29 cellular contexts compared by ENCODE assay signal in the genomic region with DNA sequence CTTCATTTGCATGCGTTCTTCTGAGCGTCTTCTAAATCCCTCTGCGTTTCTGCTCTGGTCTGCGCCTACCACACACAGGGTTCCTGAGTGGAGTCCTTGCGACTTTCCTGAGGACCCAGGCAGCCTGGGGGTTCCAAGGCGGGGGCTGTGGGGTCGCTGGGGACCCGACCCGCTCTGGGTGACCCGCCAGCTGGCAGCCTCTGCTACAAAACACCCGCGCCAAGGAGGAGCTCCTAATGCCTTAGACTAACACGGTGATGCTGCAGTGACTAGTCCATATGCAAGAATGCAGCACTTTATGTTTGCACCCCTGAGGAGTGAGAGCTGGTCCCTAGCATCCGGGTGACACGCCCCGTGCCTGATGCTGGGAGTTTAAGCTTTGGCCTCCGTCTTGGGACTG.
"Had no signal": no experiment of that assay in that cellular context is flagged by ENCODE, and none has a peak within 500 bp of the region (broad histone marks: within the 10 kb centered on the region; RNA-seq: fewer than 3 reads in every experiment).

No MANE protein-coding gene starts in this region.

- H3K9me3 Mint-ChIP-seq: natural killer cell treated with Interleukin-12 subunit alpha and Interleukin-12 subunit beta and Interleukin-15 and Interleukin-18, amount 100 ng/mL, for 72 hours; stimulated activated memory B cell treated with anti-CD40 and anti-IgM and Interleukin-4, amounts not matched to agents 10 μg/mL and 1 μg/mL and 100 μg/mL, for 72 hours; stimulated activated naive CD8-positive, alpha-beta T cell treated with anti-CD3 and anti-CD28 coated beads, Interleukin-15, amount 100 ng/mL, for 72 hours had no signal

- H3K4me1 ChIP-seq: pancreas, psoas muscle, right lobe of liver, sigmoid colon, suprapubic skin, testis, tibial artery, upper lobe of right lung, vagina had no signal

- H3K36me3 ChIP-seq: pancreas, right lobe of liver, sigmoid colon, suprapubic skin, tibial artery, upper lobe of right lung, vagina had no signal

- H3K36me3 Mint-ChIP-seq: naive B cell; naive thymus-derived CD8-positive, alpha-beta T cell; natural killer cell treated with Interleukin-12 subunit alpha and Interleukin-12 subunit beta and Interleukin-15 and Interleukin-18, amount 100 ng/mL, for 72 hours; stimulated activated memory B cell treated with anti-CD40 and anti-IgM and Interleukin-4, amounts not matched to agents 10 μg/mL and 1 μg/mL and 100 μg/mL, for 72 hours had no signal

- H3K4me1 Mint-ChIP-seq: naive B cell; naive thymus-derived CD8-positive, alpha-beta T cell; nephron progenitor cell; stimulated activated memory B cell treated with anti-CD40 and anti-IgM and Interleukin-4, amounts not matched to agents 10 μg/mL and 1 μg/mL and 100 μg/mL, for 72 hours; stimulated activated naive CD8-positive, alpha-beta T cell treated with anti-CD3 and anti-CD28 coated beads, Interleukin-15, amount 100 ng/mL, for 72 hours had no signal

- H3K27me3 Mint-ChIP-seq: naive B cell; natural killer cell treated with Interleukin-12 subunit alpha and Interleukin-12 subunit beta and Interleukin-15 and Interleukin-18, amount 100 ng/mL, for 72 hours; stimulated activated memory B cell treated with anti-CD40 and anti-IgM and Interleukin-4, amounts not matched to agents 10 μg/mL and 1 μg/mL and 100 μg/mL, for 72 hours; stimulated activated naive CD8-positive, alpha-beta T cell treated with anti-CD3 and anti-CD28 coated beads, Interleukin-15, amount 100 ng/mL, for 72 hours had no signal

- DNase-seq: naive B cell; naive thymus-derived CD8-positive, alpha-beta T cell; nephron progenitor cell; occipital lobe; psoas muscle; right lobe of liver; sigmoid colon; small intestine; stimulated activated CD4-positive, alpha-beta T cell treated with anti-CD3 and anti-CD28 coated beads, Interleukin-15, amount 100 ng/mL, for 24 hours; stimulated activated CD4-positive, alpha-beta T cell treated with anti-CD3 and anti-CD28 coated beads, Interleukin-2, amount 100 ng/mL, for 24 hours; stimulated activated CD4-positive, alpha-beta T cell treated with anti-CD3 and anti-CD28 coated beads, Interleukin-2, amount 100 ng/mL, for 48 hours; stimulated activated CD4-positive, alpha-beta T cell treated with anti-CD3 and anti-CD28 coated beads, Interleukin-4, amount 100 ng/mL, for 4 hours; stimulated activated CD8-positive, alpha-beta memory T cell treated with anti-CD3 and anti-CD28 coated beads, Interleukin-4, amount 100 ng/mL, for 48 hours; stimulated activated naive CD4-positive, alpha-beta T cell; stimulated activated naive CD8-positive, alpha-beta T cell treated with anti-CD3 and anti-CD28 coated beads, Interleukin-15, amount 100 ng/mL, for 72 hours; stimulated activated naive CD8-positive, alpha-beta T cell treated with anti-CD3 and anti-CD28 coated beads, Interleukin-15, Interleukin-2, amounts not matched to agents 100 U/mL and 50 U/mL, for 24 hours; substantia nigra; testis; tibial artery; trophoblast cell; upper lobe of right lung had no signal

- H3K4me3 Mint-ChIP-seq: naive B cell; naive thymus-derived CD8-positive, alpha-beta T cell; natural killer cell treated with Interleukin-12 subunit alpha and Interleukin-12 subunit beta and Interleukin-15 and Interleukin-18, amount 100 ng/mL, for 72 hours; nephron progenitor cell; neural crest cell; stimulated activated memory B cell treated with anti-CD40 and anti-IgM and Interleukin-4, amounts not matched to agents 10 μg/mL and 1 μg/mL and 100 μg/mL, for 72 hours; stimulated activated naive CD8-positive, alpha-beta T cell treated with anti-CD3 and anti-CD28 coated beads, Interleukin-15, amount 100 ng/mL, for 72 hours had no signal

- H3K4me3 ChIP-seq: pancreas, psoas muscle, right lobe of liver, sigmoid colon, suprapubic skin, tibial artery, upper lobe of right lung, vagina had no signal

- ATAC-seq: naive thymus-derived CD8-positive, alpha-beta T cell; natural killer cell treated with Interleukin-12 subunit alpha and Interleukin-12 subunit beta and Interleukin-15 and Interleukin-18, amount 100 ng/mL, for 72 hours; pancreas; psoas muscle; right cardiac atrium; stimulated activated memory B cell treated with anti-CD40 and anti-IgM and Interleukin-4, amounts not matched to agents 10 μg/mL and 1 μg/mL and 100 μg/mL, for 72 hours; stimulated activated naive CD8-positive, alpha-beta T cell treated with anti-CD3 and anti-CD28 coated beads, Interleukin-15, amount 100 ng/mL, for 72 hours; stimulated activated naive CD8-positive, alpha-beta T cell treated with anti-CD3 and anti-CD28 coated beads, Interleukin-15, Interleukin-2, amounts not matched to agents 100 U/mL and 50 U/mL, for 24 hours had no signal

- H3K27ac Mint-ChIP-seq: naive B cell; naive thymus-derived CD8-positive, alpha-beta T cell; natural killer cell treated with Interleukin-12 subunit alpha and Interleukin-12 subunit beta and Interleukin-15 and Interleukin-18, amount 100 ng/mL, for 72 hours; nephron progenitor cell; progenitor cell of endocrine pancreas; stimulated activated memory B cell treated with anti-CD40 and anti-IgM and Interleukin-4, amounts not matched to agents 10 μg/mL and 1 μg/mL and 100 μg/mL, for 72 hours; stimulated activated naive CD8-positive, alpha-beta T cell treated with anti-CD3 and anti-CD28 coated beads, Interleukin-15, amount 100 ng/mL, for 72 hours had no signal

- H3K27me3 ChIP-seq: pancreas, right lobe of liver, sigmoid colon, suprapubic skin, testis, tibial artery, upper lobe of right lung, vagina had no signal

- H3K9me3 ChIP-seq: pancreas, psoas muscle, right lobe of liver, sigmoid colon, testis, tibial artery, upper lobe of right lung, vagina had no signal

- H3K27ac ChIP-seq: pancreas, psoas muscle, right lobe of liver, sigmoid colon, suprapubic skin, testis, tibial artery, upper lobe of right lung, vagina had no signal
